ENCODE assay signal across 8 cellular contexts in the genomic region with DNA sequence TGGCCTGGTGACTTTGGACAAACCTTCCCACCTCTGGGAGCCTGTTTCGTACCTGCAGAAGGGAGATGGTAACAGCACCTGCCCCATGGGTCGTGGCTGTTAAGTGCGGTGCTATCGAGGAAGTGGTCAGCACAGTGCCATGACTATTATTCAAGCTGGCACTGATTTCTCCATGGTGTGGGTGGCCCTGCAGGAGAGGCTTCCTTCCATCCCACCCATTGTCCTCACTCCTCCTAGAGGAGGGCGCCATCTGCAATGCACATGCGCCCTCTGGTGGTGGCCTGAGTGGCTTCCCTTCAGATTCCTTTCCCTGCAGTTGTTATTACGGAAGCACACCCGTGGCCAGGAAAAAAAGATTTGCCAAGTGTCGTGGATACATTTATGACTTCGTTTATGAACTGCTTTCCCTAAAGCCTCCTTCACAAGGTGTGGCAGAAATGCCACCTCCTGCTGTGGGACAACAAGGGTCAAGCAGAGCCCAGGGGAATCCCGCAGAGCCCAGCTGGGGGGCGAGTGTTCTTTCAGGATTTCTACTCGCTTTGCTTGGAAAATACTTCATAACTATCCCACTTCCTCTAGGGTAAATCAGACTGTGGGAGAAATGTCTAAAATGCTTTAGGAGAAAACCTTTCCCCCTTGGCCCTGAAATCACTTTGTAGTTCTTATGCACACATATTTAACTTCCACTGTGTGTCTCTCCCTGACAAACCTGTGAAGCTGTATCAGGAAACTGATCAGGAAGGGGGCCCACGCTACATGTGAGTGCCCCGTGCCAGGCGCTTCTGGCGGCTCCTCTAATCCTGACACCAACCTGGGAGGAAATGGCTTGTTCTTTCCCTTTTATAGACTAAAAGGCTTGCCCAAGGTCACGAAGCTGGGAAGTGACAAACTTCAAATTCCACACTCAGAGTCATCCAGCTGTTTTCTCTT.
DNase-seq lines count a peak whose midpoint lies in the region; ATAC-seq and TF ChIP-seq lines count a peak whose summit lies in the region.

No MANE protein-coding gene starts in this region.

- H3K36me3 ChIP-seq in kidney epithelial cell (ENCODE audit: control insufficient read depth, insufficient read depth, low read length), result no peaks in the 10 kb centered on the region

- no peaks in the 10 kb centered on the region for H3K27me3 ChIP-seq in kidney epithelial cell (ENCODE audit: control insufficient read depth, insufficient read depth, low read length)

- peak overlapping the region; percentile 64; the same call in 1 of the 2 replicates for H3K27ac Mint-ChIP-seq in WTC11

- peaks cover 15% of the 10 kb centered on the region for H3K36me3 Mint-ChIP-seq in WTC11

- no peaks in the 10 kb centered on the region for H3K9me3 Mint-ChIP-seq in WTC11

- CTCF ChIA-PET in WTC11 (lab: Charles Lee), result interaction anchor here (0.5 to 3.6 kb wide), 23 partner anchors 9 to 909 kb away, joined by 3 to 26 read pairs (median 4); no protein-coding TSS in a partner anchor

- no peaks in the 10 kb centered on the region for H3K27me3 Mint-ChIP-seq in WTC11 (ENCODE audit: low read depth)

- H3K4me3 Mint-ChIP-seq in WTC11, result no peak overlapping the region; the same call in 1 of the 2 replicates

- peaks cover 27% of the 10 kb centered on the region for H3K4me1 Mint-ChIP-seq in WTC11

- peak; percentile 84 for DNase-seq in D341Med (ENCODE audit: low spot score)
- peak; percentile 74 for DNase-seq in HFF-Myc (ENCODE audit: extremely low read depth, low read depth)
- peak; percentile 58 for DNase-seq in NCI-H2171 (lab: John Stamatoyannopoulos, UW)
- DNase-seq in WTC11 (ENCODE audit: low spot score), result peak; percentile 83
- DNase-seq in caudate nucleus (lab: John Stamatoyannopoulos, UW), result peak in 59 of 61 donors; percentile 23 to 87 (median 71)
- DNase-seq in kidney epithelial cell (ENCODE audit: low read depth), result peak; percentile 37
- DNase-seq in stimulated activated CD4-positive, alpha-beta T cell treated with anti-CD3 and anti-CD28 coated beads, Interleukin-15, amount 100 ng/mL, for 24 hours, result peak; percentile 85

- POLR2A ChIA-PET in WTC11 (lab: Charles Lee), result no interaction called here

- peak overlapping the region; percentile 29 for H3K27ac ChIP-seq in caudate nucleus (ENCODE audit: low read depth, low read length)

- TF ChIP-seq CTCF in HFF-Myc (IDR thresholded peaks at IDR 0.05; ENCODE audit: low read depth, low read length, missing control alignments), result peak; percentile 93
- peak; percentile 98 for TF ChIP-seq CTCF in WTC11 (IDR thresholded peaks at IDR 0.05)
- peak; percentile 93 for TF ChIP-seq CTCF in kidney epithelial cell (IDR thresholded peaks at IDR 0.05; ENCODE audit: insufficient read depth, low read length, poor library complexity, severe bottlenecking)

- peak; percentile 84 for ATAC-seq in WTC11
- ATAC-seq in HG03280 (IDR thresholded peaks at IDR 0.05; ENCODE audit: unreplicated experiment), result no peak

- H3K4me3 ChIP-seq in HFF-Myc (replicated peaks; ENCODE audit: low read depth, low read length), result peak overlapping the region; percentile 37
- H3K4me3 ChIP-seq in kidney epithelial cell (ENCODE audit: low read depth, low read length), result no peak overlapping the region

TF ChIP-seq in WTC11, 78 proteins besides CTCF, POLR2A, EP300 and RAD21:
- TF ChIP-seq ZNF317 (CRISPR knock-in tag; IDR thresholded peaks at IDR 0.05; ENCODE audit: borderline replicate concordance, low read depth), result no peak
- TF ChIP-seq KAT7 (CRISPR knock-in tag; IDR thresholded peaks at IDR 0.05; ENCODE audit: borderline replicate concordance), result no peak
- TF ChIP-seq ZNF512 (CRISPR knock-in tag; IDR thresholded peaks at IDR 0.05; ENCODE audit: borderline replicate concordance), result no peak
- no peak for TF ChIP-seq NFYB (CRISPR knock-in tag; conservative IDR thresholded peaks at IDR 0.05; ENCODE audit: low read depth)
- TF ChIP-seq ZNF396 (CRISPR knock-in tag; IDR thresholded peaks at IDR 0.05; ENCODE audit: borderline replicate concordance), result 0 out of 2 replicates have a peak, but pooled peaks have one; percentile 18
- peak; percentile 81 for TF ChIP-seq ZNF423 (CRISPR knock-in tag; IDR thresholded peaks at IDR 0.05)
- no peak for TF ChIP-seq JUN (CRISPR knock-in tag; IDR thresholded peaks at IDR 0.05)
- TF ChIP-seq NR3C1 (CRISPR knock-in tag; conservative IDR thresholded peaks at IDR 0.05; ENCODE audit: low read depth), result no peak
- 0 out of 2 replicates have a peak, but pooled peaks have one; percentile 22 for TF ChIP-seq GABPB1 (CRISPR knock-in tag; IDR thresholded peaks at IDR 0.05)
- TF ChIP-seq AFF4 (CRISPR knock-in tag; IDR thresholded peaks at IDR 0.05; ENCODE audit: borderline replicate concordance), result no peak
